1 cellular context compared by ENCODE assay signal in the genomic region with DNA sequence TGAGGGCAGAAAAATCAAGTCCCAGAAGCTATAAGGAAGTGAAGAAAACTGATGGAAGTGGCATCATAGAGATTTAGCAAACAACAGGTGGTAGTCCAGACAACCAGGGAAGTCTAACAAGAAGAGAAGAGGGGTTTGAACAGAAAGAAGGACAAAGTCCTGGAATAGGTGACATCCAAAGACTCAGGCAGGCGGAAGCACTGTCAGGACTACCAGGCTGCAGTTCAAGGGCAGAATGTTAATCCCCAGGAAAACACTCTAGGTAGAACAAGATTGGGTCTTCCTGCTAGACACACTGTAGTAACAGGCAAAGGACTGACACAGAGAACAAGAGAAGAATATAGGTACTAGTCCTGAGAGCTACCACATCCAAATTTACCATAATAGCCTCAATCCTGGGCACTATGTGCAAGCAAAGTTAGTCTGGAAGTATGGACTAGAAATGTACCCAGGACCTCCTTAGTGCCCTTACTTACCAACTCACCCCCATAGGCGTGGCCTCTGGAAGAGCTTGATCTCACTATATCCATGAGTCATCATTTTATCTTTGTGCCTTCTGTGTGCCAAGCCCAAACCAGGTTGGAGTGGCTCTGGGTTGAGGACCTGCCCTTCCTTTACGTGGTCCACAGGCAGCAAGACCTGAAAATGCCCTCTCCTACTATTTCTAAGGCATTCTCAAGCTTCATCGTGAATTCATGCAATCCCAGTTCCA.
A peak's percentile ranks its signal among the peaks of the same experiment; 100 is the strongest.
TF ChIP-seq lines count a peak whose summit lies in the region.

No MANE protein-coding gene starts in this region.

TF ChIP-seq in HepG2, 621 proteins besides CTCF, POLR2A, EP300 and RAD21 (continues in another document):
- TF ChIP-seq ZNF274 (CRISPR knock-in tag; IDR thresholded peaks at IDR 0.05): no peak
- TF ChIP-seq MED1 (CRISPR knock-in tag; IDR thresholded peaks at IDR 0.05): peak; percentile 89
- no peak for TF ChIP-seq SRSF1 (optimal IDR thresholded peaks at IDR 0.05; ENCODE audit: low read depth, low read length)
- TF ChIP-seq SP5 (CRISPR knock-in tag; IDR thresholded peaks at IDR 0.05; ENCODE audit: borderline replicate concordance, low read depth): peak; percentile 45; the same call in 1 of the 2 replicates
- TF ChIP-seq JUND (CRISPR knock-in tag; IDR thresholded peaks at IDR 0.05): no peak
- TF ChIP-seq NR2F6 (IDR thresholded peaks at IDR 0.05): peak; percentile 77
- TF ChIP-seq NR2F6 (CRISPR knock-in tag; IDR thresholded peaks at IDR 0.05): peak; percentile 83
- TF ChIP-seq ZNF337 (CRISPR knock-in tag; IDR thresholded peaks at IDR 0.05; ENCODE audit: borderline replicate concordance, low read depth): no peak
- TF ChIP-seq ZNF343 (CRISPR knock-in tag; IDR thresholded peaks at IDR 0.05): 0 out of 2 replicates have a peak, but pooled peaks have one; percentile 53
- peak; percentile 93 for TF ChIP-seq HNF4A (CRISPR knock-in tag; IDR thresholded peaks at IDR 0.05)
- TF ChIP-seq ZNF451 (CRISPR knock-in tag; IDR thresholded peaks at IDR 0.05): no peak
- TF ChIP-seq MBD4 (IDR thresholded peaks at IDR 0.05; ENCODE audit: borderline replicate concordance, low read length): no peak
- peak; percentile 33; the same call in 1 of the 2 replicates for TF ChIP-seq KMT2A (CRISPR knock-in tag; IDR thresholded peaks at IDR 0.05)
- TF ChIP-seq GZF1 (CRISPR knock-in tag; IDR thresholded peaks at IDR 0.05): 0 out of 2 replicates have a peak, but pooled peaks have one; percentile 32
- no peak for TF ChIP-seq HNRNPUL1 (IDR thresholded peaks at IDR 0.05; ENCODE audit: low read depth, low read length)
- no peak for TF ChIP-seq YEATS2 (CRISPR knock-in tag; IDR thresholded peaks at IDR 0.05; ENCODE audit: borderline replicate concordance)
- TF ChIP-seq ETV6 (CRISPR knock-in tag; conservative IDR thresholded peaks at IDR 0.05): 0 out of 2 replicates have a peak, but pooled peaks have one; percentile 61
- no peak for TF ChIP-seq XRCC5 (optimal IDR thresholded peaks at IDR 0.05; ENCODE audit: low read length)
- TF ChIP-seq, protein P1, sequence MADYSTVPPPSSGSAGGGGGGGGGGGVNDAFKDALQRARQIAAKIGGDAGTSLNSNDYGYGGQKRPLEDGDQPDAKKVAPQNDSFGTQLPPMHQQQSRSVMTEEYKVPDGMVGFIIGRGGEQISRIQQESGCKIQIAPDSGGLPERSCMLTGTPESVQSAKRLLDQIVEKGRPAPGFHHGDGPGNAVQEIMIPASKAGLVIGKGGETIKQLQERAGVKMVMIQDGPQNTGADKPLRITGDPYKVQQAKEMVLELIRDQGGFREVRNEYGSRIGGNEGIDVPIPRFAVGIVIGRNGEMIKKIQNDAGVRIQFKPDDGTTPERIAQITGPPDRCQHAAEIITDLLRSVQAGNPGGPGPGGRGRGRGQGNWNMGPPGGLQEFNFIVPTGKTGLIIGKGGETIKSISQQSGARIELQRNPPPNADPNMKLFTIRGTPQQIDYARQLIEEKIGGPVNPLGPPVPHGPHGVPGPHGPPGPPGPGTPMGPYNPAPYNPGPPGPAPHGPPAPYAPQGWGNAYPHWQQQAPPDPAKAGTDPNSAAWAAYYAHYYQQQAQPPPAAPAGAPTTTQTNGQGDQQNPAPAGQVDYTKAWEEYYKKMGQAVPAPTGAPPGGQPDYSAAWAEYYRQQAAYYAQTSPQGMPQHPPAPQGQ (CRISPR knock-in tag; IDR thresholded peaks at IDR 0.05; ENCODE audit: borderline replicate concordance): no peak
- no peak for TF ChIP-seq ZFYVE20 (CRISPR knock-in tag; IDR thresholded peaks at IDR 0.05; ENCODE audit: borderline replicate concordance, low read depth)
- no peak for TF ChIP-seq ZNF569 (CRISPR knock-in tag; IDR thresholded peaks at IDR 0.05; ENCODE audit: borderline replicate concordance)
- TF ChIP-seq, protein P2, sequence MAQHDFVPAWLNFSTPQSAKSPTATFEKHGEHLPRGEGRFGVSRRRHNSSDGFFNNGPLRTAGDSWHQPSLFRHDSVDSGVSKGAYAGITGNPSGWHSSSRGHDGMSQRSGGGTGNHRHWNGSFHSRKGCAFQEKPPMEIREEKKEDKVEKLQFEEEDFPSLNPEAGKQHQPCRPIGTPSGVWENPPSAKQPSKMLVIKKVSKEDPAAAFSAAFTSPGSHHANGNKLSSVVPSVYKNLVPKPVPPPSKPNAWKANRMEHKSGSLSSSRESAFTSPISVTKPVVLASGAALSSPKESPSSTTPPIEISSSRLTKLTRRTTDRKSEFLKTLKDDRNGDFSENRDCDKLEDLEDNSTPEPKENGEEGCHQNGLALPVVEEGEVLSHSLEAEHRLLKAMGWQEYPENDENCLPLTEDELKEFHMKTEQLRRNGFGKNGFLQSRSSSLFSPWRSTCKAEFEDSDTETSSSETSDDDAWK (CRISPR knock-in tag; IDR thresholded peaks at IDR 0.05): no peak
- TF ChIP-seq JUNB (CRISPR knock-in tag; IDR thresholded peaks at IDR 0.05; ENCODE audit: borderline replicate concordance): no peak
- TF ChIP-seq PHF8 (CRISPR knock-in tag; IDR thresholded peaks at IDR 0.05): no peak; the same call in 1 of the 2 replicates
- peak; percentile 78 for TF ChIP-seq FOXA3 (CRISPR knock-in tag; IDR thresholded peaks at IDR 0.05)
- TF ChIP-seq, protein P3, sequence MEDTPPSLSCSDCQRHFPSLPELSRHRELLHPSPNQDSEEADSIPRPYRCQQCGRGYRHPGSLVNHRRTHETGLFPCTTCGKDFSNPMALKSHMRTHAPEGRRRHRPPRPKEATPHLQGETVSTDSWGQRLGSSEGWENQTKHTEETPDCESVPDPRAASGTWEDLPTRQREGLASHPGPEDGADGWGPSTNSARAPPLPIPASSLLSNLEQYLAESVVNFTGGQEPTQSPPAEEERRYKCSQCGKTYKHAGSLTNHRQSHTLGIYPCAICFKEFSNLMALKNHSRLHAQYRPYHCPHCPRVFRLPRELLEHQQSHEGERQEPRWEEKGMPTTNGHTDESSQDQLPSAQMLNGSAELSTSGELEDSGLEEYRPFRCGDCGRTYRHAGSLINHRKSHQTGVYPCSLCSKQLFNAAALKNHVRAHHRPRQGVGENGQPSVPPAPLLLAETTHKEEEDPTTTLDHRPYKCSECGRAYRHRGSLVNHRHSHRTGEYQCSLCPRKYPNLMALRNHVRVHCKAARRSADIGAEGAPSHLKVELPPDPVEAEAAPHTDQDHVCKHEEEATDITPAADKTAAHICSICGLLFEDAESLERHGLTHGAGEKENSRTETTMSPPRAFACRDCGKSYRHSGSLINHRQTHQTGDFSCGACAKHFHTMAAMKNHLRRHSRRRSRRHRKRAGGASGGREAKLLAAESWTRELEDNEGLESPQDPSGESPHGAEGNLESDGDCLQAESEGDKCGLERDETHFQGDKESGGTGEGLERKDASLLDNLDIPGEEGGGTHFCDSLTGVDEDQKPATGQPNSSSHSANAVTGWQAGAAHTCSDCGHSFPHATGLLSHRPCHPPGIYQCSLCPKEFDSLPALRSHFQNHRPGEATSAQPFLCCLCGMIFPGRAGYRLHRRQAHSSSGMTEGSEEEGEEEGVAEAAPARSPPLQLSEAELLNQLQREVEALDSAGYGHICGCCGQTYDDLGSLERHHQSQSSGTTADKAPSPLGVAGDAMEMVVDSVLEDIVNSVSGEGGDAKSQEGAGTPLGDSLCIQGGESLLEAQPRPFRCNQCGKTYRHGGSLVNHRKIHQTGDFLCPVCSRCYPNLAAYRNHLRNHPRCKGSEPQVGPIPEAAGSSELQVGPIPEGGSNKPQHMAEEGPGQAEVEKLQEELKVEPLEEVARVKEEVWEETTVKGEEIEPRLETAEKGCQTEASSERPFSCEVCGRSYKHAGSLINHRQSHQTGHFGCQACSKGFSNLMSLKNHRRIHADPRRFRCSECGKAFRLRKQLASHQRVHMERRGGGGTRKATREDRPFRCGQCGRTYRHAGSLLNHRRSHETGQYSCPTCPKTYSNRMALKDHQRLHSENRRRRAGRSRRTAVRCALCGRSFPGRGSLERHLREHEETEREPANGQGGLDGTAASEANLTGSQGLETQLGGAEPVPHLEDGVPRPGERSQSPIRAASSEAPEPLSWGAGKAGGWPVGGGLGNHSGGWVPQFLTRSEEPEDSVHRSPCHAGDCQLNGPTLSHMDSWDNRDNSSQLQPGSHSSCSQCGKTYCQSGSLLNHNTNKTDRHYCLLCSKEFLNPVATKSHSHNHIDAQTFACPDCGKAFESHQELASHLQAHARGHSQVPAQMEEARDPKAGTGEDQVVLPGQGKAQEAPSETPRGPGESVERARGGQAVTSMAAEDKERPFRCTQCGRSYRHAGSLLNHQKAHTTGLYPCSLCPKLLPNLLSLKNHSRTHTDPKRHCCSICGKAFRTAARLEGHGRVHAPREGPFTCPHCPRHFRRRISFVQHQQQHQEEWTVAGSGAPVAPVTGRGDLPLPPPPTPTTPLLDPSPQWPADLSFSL (CRISPR knock-in tag; IDR thresholded peaks at IDR 0.05): no peak
- TF ChIP-seq KDM5A (IDR thresholded peaks at IDR 0.05; ENCODE audit: borderline replicate concordance, low read length): no peak
- TF ChIP-seq ZNF564 (CRISPR knock-in tag; IDR thresholded peaks at IDR 0.05): no peak
- TF ChIP-seq, protein P4, sequence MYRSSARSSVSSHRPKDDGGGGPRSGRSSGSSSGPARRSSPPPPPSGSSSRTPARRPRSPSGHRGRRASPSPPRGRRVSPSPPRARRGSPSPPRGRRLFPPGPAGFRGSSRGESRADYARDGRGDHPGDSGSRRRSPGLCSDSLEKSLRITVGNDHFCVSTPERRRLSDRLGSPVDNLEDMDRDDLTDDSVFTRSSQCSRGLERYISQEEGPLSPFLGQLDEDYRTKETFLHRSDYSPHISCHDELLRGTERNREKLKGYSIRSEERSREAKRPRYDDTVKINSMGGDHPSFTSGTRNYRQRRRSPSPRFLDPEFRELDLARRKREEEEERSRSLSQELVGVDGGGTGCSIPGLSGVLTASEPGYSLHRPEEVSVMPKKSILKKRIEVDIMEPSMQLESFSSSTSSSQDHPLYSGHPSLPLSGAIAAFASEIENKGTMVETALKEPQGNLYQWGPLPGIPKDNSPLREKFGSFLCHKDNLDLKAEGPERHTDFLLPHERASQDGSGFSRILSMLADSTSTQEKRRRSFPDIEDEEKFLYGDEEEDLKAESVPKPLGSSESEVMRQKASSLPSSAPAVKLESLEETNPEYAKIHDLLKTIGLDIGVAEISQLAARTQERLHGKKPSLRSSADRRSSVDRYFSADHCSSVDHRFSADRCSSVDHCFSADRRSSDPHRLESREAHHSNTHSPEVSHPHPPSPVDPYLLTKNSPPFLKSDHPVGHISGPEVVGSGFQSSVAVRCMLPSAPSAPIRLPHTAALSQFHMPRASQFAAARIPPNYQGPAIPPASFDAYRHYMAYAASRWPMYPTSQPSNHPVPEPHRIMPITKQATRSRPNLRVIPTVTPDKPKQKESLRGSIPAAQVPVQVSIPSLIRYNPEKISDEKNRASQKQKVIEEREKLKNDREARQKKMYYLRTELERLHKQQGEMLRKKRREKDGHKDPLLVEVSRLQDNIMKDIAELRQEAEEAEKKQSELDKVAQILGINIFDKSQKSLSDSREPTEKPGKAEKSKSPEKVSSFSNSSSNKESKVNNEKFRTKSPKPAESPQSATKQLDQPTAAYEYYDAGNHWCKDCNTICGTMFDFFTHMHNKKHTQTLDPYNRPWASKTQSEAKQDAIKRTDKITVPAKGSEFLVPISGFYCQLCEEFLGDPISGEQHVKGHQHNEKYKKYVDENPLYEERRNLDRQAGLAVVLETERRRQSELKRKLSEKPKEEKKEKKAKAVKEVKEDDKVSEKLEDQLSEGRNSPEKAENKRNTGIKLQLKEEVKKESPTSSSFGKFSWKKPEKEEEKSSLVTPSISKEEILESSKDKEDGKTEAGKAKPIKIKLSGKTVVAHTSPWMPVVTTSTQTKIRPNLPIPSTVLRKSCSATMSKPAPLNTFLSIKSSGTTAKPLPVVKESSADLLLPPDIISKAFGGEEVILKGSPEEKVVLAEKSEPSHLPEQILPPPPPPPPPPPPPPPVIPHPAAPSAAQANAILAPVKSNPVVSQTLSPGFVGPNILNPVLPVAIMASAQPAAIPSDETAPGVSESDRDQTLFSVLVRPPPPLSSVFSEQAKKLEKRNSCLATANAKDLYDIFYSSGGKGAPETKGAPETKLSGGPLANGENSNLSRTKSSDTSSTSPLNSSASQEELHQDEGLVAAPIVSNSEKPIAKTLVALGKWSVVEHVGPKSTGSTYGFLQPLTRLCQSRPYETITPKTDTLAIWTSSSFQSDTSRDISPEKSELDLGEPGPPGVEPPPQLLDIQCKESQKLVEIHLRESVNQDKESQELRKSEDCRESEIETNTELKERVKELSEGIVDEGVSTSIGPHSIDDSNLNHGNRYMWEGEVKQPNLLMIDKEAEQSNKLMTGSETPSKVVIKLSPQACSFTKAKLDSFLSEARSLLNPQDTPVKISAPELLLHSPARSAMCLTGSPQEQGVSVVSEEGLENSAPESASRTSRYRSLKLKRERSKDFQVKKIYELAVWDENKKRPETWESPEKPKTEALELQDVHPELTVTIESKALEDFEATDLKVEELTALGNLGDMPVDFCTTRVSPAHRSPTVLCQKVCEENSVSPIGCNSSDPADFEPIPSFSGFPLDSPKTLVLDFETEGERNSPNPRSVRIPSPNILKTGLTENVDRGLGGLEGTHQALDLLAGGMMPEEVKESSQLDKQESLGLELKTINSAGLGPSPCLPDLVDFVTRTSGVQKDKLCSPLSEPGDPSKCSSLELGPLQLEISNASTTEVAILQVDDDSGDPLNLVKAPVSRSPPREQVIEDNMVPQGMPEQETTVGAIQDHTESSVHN (CRISPR knock-in tag; IDR thresholded peaks at IDR 0.05): no peak
- peak; percentile 64 for TF ChIP-seq HDAC1 (CRISPR knock-in tag; IDR thresholded peaks at IDR 0.05)
- TF ChIP-seq CBX5 (CRISPR knock-in tag; IDR thresholded peaks at IDR 0.05; ENCODE audit: borderline replicate concordance): no peak
